In genomic region chr7:157339777-157340677, GRCh38 we compare ENCODE assay signal across 8 cellular contexts. TPM values are rescaled to one million over a fixed set of nuclear protein-coding genes. Genes with fewer than 3 reads are reported as not detected.
DNase-seq lines count a peak whose midpoint lies in the region; ATAC-seq and TF ChIP-seq lines count a peak whose summit lies in the region.

No MANE protein-coding gene starts in this region.

- peak overlapping the region; percentile 64 to 93 (median 82) for H3K4me3 Mint-ChIP-seq in CD4-positive, CD25-positive, alpha-beta regulatory T cell

- peak; percentile 95 for TF ChIP-seq CTCF in choroid plexus epithelial cell (conservative IDR thresholded peaks at IDR 0.05; ENCODE audit: low read depth, low read length)

- intact Hi-C loops in left colon (cut with DNase I, micrococcal nuclease) = no loop called here

- H3K36me3 Mint-ChIP-seq in CD4-positive, CD25-positive, alpha-beta regulatory T cell = peaks cover 14% of the 10 kb centered on the region

- no peaks in the 10 kb centered on the region for H3K9me3 ChIP-seq in CD4-positive, CD25-positive, alpha-beta regulatory T cell (ENCODE audit: control insufficient read depth in 2 of 2, low read length in 2 of 2)

- H3K27ac Mint-ChIP-seq in CD4-positive, CD25-positive, alpha-beta regulatory T cell = peak overlapping the region; percentile 21 to 85 (median 22)

- peaks cover 6% of the 10 kb centered on the region for H3K27me3 Mint-ChIP-seq in CD4-positive, CD25-positive, alpha-beta regulatory T cell

- peak in 1 of 2 donors; percentile 20 for ATAC-seq in CD4-positive, CD25-positive, alpha-beta regulatory T cell (ENCODE audit: low read depth in 2 of 2)
- ATAC-seq in GM21423 (IDR thresholded peaks at IDR 0.05; ENCODE audit: unreplicated experiment) (peak; percentile 18), left colon (no peak), GM21619 (IDR thresholded peaks at IDR 0.05; ENCODE audit: unreplicated experiment) (no peak)

- H3K27ac ChIP-seq in CD4-positive, CD25-positive, alpha-beta regulatory T cell (ENCODE audit: insufficient read depth, low read length, poor library complexity, severe bottlenecking) = peak overlapping the region; percentile 47

- no peaks in the 10 kb centered on the region for H3K27me3 ChIP-seq in CD4-positive, CD25-positive, alpha-beta regulatory T cell (ENCODE audit: control insufficient read depth, insufficient read depth, low read length)

- H3K4me3 ChIP-seq in CD4-positive, CD25-positive, alpha-beta regulatory T cell (ENCODE audit: low read depth, low read length) = peak overlapping the region; percentile 61
- no peak overlapping the region for H3K4me3 ChIP-seq in choroid plexus epithelial cell (ENCODE audit: low read depth, low read length)

- no peaks in the 10 kb centered on the region for H3K36me3 ChIP-seq in CD4-positive, CD25-positive, alpha-beta regulatory T cell (ENCODE audit: control insufficient read depth, insufficient read depth, low read length)

- H3K9me3 Mint-ChIP-seq in CD4-positive, CD25-positive, alpha-beta regulatory T cell = no peaks in the 10 kb centered on the region

- H3K4me1 ChIP-seq in CD4-positive, CD25-positive, alpha-beta regulatory T cell (ENCODE audit: control insufficient read depth, insufficient read depth, low read length, poor library complexity, severe bottlenecking) = peaks cover 61% of the 10 kb centered on the region

- peaks cover 19 to 75% (median 51%) of the 10 kb centered on the region in 4 donors for H3K4me1 Mint-ChIP-seq in CD4-positive, CD25-positive, alpha-beta regulatory T cell

- peak; percentile 53 to 81 (median 76) for DNase-seq in CD4-positive, CD25-positive, alpha-beta regulatory T cell
- DNase-seq in NCI-H1694 (lab: John Stamatoyannopoulos, UW) (peak; percentile 57), choroid plexus epithelial cell (ENCODE audit: low read depth) (peak; percentile 83), left colon (peak; percentile 37 to 62)
- DNase-seq in activated CD4-positive, alpha-beta T cell treated with anti-CD3 and anti-CD28 coated beads for 24 hours (ENCODE audit: low read depth in 2 of 2) = peak; percentile 43 to 44
- peak; percentile 52 to 58 for DNase-seq in stimulated activated CD4-positive, alpha-beta T cell treated with anti-CD3 and anti-CD28 coated beads, Interleukin-4, amount 100 ng/mL, for 48 hours (ENCODE audit: low read depth in 2 of 2)

RNA-seq across cellular contexts. Expression of gene DNAJB6, which starts 3.2 kb away (rescaled TPM):
- total RNA-seq in CD4-positive, CD25-positive, alpha-beta regulatory T cell = 250 TPM
- 100 to 1,000 TPM; 115 to 123 (median 119) TPM for polyA plus RNA-seq in CD4-positive, CD25-positive, alpha-beta regulatory T cell
- total RNA-seq in left colon = 10 to 100 TPM; 68.8 to 83.5 TPM
